ENCODE assay signal across 34 cellular contexts in genomic region chrX:129488359-129488758, GRCh38. TPM values are rescaled to one million over a fixed set of nuclear protein-coding genes. Genes with fewer than 3 reads are reported as not detected.
"Had no signal": no experiment of that assay in that cellular context is flagged by ENCODE, and none has a peak within 500 bp of the region (broad histone marks: within the 10 kb centered on the region; RNA-seq: fewer than 3 reads in every experiment).

No MANE protein-coding gene starts in this region.

- H3K4me3 ChIP-seq: adrenal gland, body of pancreas, breast epithelium had no signal

- H3K27ac ChIP-seq: adrenal gland, body of pancreas, brain microvascular endothelial cell, breast epithelium, VCaP had no signal

- H3K36me3 ChIP-seq: breast epithelium had no signal

- ATAC-seq: activated CD8-positive, alpha-beta T cell treated with anti-CD3 and anti-CD28 coated beads for 36 hours; activated naive CD4-positive, alpha-beta T cell treated with anti-CD3 and anti-CD28 coated beads, Interleukin-2, amount 50 U/mL, for 72 hours; activated T-cell treated with anti-CD3 and anti-CD28 coated beads, Interleukin-2, amount 50 U/mL, for 4 hours; activated T-cell treated with anti-CD3 and anti-CD28 coated beads, Interleukin-2, amount 50 U/mL, for 72 hours; activated T-helper 17 cell treated with anti-CD3 and anti-CD28 coated beads, Interleukin-2, amount 50 U/mL, for 72 hours; body of pancreas had no signal

- H3K27me3 ChIP-seq: adrenal gland, body of pancreas, brain microvascular endothelial cell had no signal

- DNase-seq: activated B cell treated with CpG ODN at 0.5 μM for 24 hours; activated CD4-positive, alpha-beta memory T cell treated with anti-CD3 and anti-CD28 coated beads for 36 hours; activated CD4-positive, alpha-beta T cell treated with anti-CD3 and anti-CD28 coated beads for 4 hours; activated CD4-positive, alpha-beta T cell treated with anti-CD3 and anti-CD28 coated beads, Interleukin-2, amount 10 ng/mL, durations not matched to agents 24 days and 14 days; activated CD4-positive, alpha-beta T cell treated with anti-CD3 and anti-CD28 coated beads, Interleukin-2, amount 50 U/mL, for 1 hour; activated CD4-positive, alpha-beta T cell treated with anti-CD3 and anti-CD28 coated beads, Interleukin-2, amount 50 U/mL, for 4 hours; activated CD4-positive, CD25-positive, alpha-beta regulatory T cell treated with anti-CD3 and anti-CD28 coated beads, Interleukin-2, amount 50 U/mL, for 72 hours; activated CD8-positive, alpha-beta memory T cell treated with anti-CD3 and anti-CD28 coated beads, Interleukin-2, amount 50 U/mL, for 4 hours; activated CD8-positive, alpha-beta T cell treated with anti-CD3 and anti-CD28 coated beads for 36 hours; activated effector memory CD4-positive, alpha-beta T cell treated with anti-CD3 and anti-CD28 coated beads, Interleukin-2, amount 50 U/mL, for 16 hours; activated gamma-delta T cell treated with Interleukin-2 at 50 U/mL for 16 hours; activated naive CD4-positive, alpha-beta T cell; activated naive CD4-positive, alpha-beta T cell treated with anti-CD3 and anti-CD28 coated beads for 36 hours; activated naive CD4-positive, alpha-beta T cell treated with anti-CD3 and anti-CD28 coated beads, Interleukin-2, amount 50 U/mL, for 16 hours; activated naive CD8-positive, alpha-beta T cell treated with anti-CD3 and anti-CD28 coated beads for 36 hours; activated T-cell treated with anti-CD3 and anti-CD28 coated beads for 4 hours; activated T-cell treated with anti-CD3 and anti-CD28 coated beads, Interleukin-2, amount 50 U/mL, for 1 hour; activated T-cell treated with anti-CD3 and anti-CD28 coated beads, Interleukin-2, amount 50 U/mL, for 4 hours; activated T-cell treated with anti-CD3 and anti-CD28 coated beads, Interleukin-2, amount 50 U/mL, for 72 hours; adrenal gland; amniotic stem cell; aorta; body of pancreas; brain microvascular endothelial cell; central memory CD4-positive, alpha-beta T cell; T-helper 1 cell; T-helper 2 cell; T-helper 9 cell had no signal

- FAIRE-seq: TTC549 had no signal

- H3K9me3 ChIP-seq: adrenal gland, body of pancreas, breast epithelium had no signal

- H3K4me1 ChIP-seq: adrenal gland, body of pancreas, breast epithelium had no signal

RNA-seq across cellular contexts. Expression of gene SMARCA1, which starts 34.9 kb away (rescaled TPM):
- total RNA-seq: activated CD4-positive, alpha-beta T cell treated with anti-CD3 and anti-CD28 coated beads, Interleukin-2, amount 10 ng/mL, durations not matched to agents 24 days and 14 days; activated T-helper 1 cell treated with anti-CD3 and anti-CD28 coated beads, Interleukin-12 subunit alpha, Interleukin-12 subunit beta, Interleukin-2, Interleukin-4 antibody, amounts not matched to agents 30 ng/mL and 10 ng/mL and 1 ng/mL, durations not matched to agents 14 hours and 24 hours and 36 hours had no signal
